Comparison of ENCODE assay signal across 7 cellular contexts in the genomic region with DNA sequence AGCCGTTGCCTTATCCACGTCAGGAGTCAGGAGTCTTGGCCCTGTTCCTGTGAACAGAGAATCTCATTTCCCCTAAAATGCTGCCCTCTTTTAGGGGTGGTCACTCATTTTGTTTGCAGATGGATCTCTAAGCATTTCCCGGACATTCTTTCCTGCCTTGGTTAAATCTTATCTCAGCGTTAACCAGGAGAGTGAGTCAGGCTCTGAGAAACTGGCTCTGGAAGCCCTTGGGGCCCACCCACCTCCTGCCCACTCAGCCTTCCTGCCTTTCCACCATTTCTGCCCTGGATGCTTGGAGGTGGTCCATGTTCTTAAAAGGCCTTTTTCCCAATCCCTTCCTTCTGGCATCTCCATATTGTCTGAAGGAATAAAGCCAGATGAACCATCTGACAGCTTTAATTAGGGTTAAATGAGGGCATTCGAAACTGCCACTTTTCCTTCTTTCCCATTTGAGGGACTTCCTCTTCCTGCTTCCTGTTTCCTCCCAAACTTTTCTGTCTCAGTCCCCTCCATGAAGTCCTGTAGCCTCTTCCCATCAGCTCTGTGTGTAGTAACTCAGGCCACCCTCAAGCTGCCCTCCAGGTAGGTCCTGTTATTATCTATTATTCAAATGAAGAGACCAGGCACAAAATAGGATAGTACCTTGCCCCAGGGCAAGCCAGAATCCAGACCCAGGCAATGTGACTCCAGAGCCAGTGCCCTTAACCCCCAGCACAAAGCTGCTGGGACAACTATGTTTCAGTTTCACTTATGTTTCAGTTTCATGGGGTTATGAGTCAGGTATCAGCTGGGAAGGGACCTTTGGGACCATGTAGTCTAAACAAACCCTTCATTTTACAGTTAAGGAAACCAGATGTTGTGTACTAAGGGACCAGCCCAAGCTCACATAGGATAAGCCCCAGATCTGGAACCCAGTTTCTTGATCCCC. TPM values are rescaled to one million over a fixed set of nuclear protein-coding genes. Genes with fewer than 3 reads are reported as not detected.
A peak's percentile ranks its signal among the peaks of the same experiment; 100 is the strongest.
DNase-seq lines count a peak whose midpoint lies in the region; ATAC-seq, FAIRE-seq and TF ChIP-seq lines count a peak whose summit lies in the region.

No MANE protein-coding gene starts in this region.

- no peak for TF ChIP-seq EP300 in GM12878 (IDR thresholded peaks at IDR 0.05; ENCODE audit: borderline replicate concordance in 1 of 2, control insufficient read depth in 1 of 2, low read depth in 2 of 2, low read length in 2 of 2)

- RAD21 ChIA-PET in GM12878 (lab: Charles Lee; ENCODE audit: unreplicated experiment): interaction anchor here (1.1 kb wide), 1 partner anchor 128 kb away, joined by 4 read pairs; no protein-coding TSS in a partner anchor

- in situ Hi-C loops in GM12878 (cut with MboI): no loop called here

- ATAC-seq in GM18508 (IDR thresholded peaks at IDR 0.05; ENCODE audit: insufficient read depth, unreplicated experiment): peak; percentile 89
- ATAC-seq in HG02571 (IDR thresholded peaks at IDR 0.05; ENCODE audit: unreplicated experiment): peak; percentile 81
- peak; percentile 82 for ATAC-seq in GM12878

- no peak overlapping the region for H3K9ac ChIP-seq in GM12878 (ENCODE audit: control insufficient read depth, insufficient read depth, low read length)
- H3K9ac ChIP-seq in mucosa of stomach (ENCODE audit: low read length): peak overlapping the region; percentile 42

- H3K9me3 ChIP-seq in GM12878 (replicated peaks; ENCODE audit: control insufficient read depth, insufficient read depth, low read length): no peaks in the 10 kb centered on the region
- H3K9me3 ChIP-seq in mucosa of stomach (ENCODE audit: control insufficient read depth, low read length): no peaks in the 10 kb centered on the region

- peak overlapping the region; percentile 33 for H3K4me2 ChIP-seq in GM12878 (ENCODE audit: control insufficient read depth, insufficient read depth)

- no peak for TF ChIP-seq CTCF in NB4 (IDR thresholded peaks at IDR 0.05; ENCODE audit: low read depth, low read length)
- TF ChIP-seq CTCF in GM12878 (IDR thresholded peaks at IDR 0.05 in 2 of 3, conservative IDR thresholded peaks at IDR 0.05 in 1 of 3; ENCODE audit: control insufficient read depth in 2 of 3, extremely low read depth in 1 of 3, insufficient read depth in 1 of 3, low read depth in 3 of 3, low read length in 3 of 3): no peak

- peaks cover 92% of the 10 kb centered on the region for H3K79me2 ChIP-seq in GM12878 (ENCODE audit: control insufficient read depth, insufficient read depth, low read length)

- DNase-seq in NB4 (ENCODE audit: low read depth): peak; percentile 70
- DNase-seq in GM12878 (ENCODE audit: low read depth, low spot score): peak; percentile 56
- DNase-seq in NK-92 (lab: John Stamatoyannopoulos, UW; ENCODE audit: unreplicated experiment): no peak
- no peak for DNase-seq in NCI-H1436 (lab: John Stamatoyannopoulos, UW)

- H3K27ac ChIP-seq in GM12878 (ENCODE audit: control insufficient read depth, insufficient read depth): peak overlapping the region; percentile 15; the same call in 1 of the 2 replicates

- H3K4me1 ChIP-seq in GM12878 (ENCODE audit: control insufficient read depth, insufficient read depth, low read length): peaks cover 52% of the 10 kb centered on the region
- H3K4me1 ChIP-seq in mucosa of stomach (ENCODE audit: control insufficient read depth, insufficient read depth, low read length): peaks cover 66% of the 10 kb centered on the region

- BruUV-seq in GM12878 (replicated peaks; lab: Mats Ljungman, UMichigan): no TSS peak

- H3K4me3 ChIP-seq in NB4 (ENCODE audit: low read depth, low read length): no peak overlapping the region
- H3K4me3 ChIP-seq in GM12878: peak overlapping the region; percentile 15; the same call in 1 of the 2 replicates
- no peak overlapping the region for H3K4me3 ChIP-seq in mucosa of stomach (ENCODE audit: low read length)

- no peaks in the 10 kb centered on the region for H3K27me3 ChIP-seq in GM12878 (replicated peaks in 1 of 2; ENCODE audit: control insufficient read depth in 2 of 2, insufficient read depth in 2 of 2, low read length in 1 of 2)
- no peaks in the 10 kb centered on the region for H3K27me3 ChIP-seq in mucosa of stomach (ENCODE audit: control insufficient read depth, insufficient read depth, low read length)

- no peak for TF ChIP-seq RAD21 in GM12878 (IDR thresholded peaks at IDR 0.05; ENCODE audit: insufficient read depth, low read depth, low read length)

- TF ChIP-seq POLR2A in NB4 (IDR thresholded peaks at IDR 0.05; ENCODE audit: extremely low read depth, insufficient read length): no peak
- TF ChIP-seq POLR2A in GM12878 (IDR thresholded peaks at IDR 0.05; ENCODE audit: low read depth, low read length): no peak

- intact Hi-C loops in GM12878 (cut with micrococcal nuclease; ENCODE audit: unreplicated experiment): no loop called here

- peaks cover 0 to 2% of the 10 kb centered on the region in 2 experiments; a peak in 2 of 4 replicates for H3K36me3 ChIP-seq in GM12878 (ENCODE audit: control insufficient read depth in 2 of 2, insufficient read depth in 2 of 2, low read length in 1 of 2)
- no peaks in the 10 kb centered on the region for H3K36me3 ChIP-seq in mucosa of stomach (ENCODE audit: control insufficient read depth, insufficient read depth, low read length)

- POLR2A ChIA-PET in GM12878 (lab: Charles Lee): no interaction called here

- CTCF ChIA-PET in GM12878 (lab: Yijun Ruan, JAX): interaction anchor here (1.1 kb wide), 1 partner anchor 32 kb away, joined by 3 read pairs; no protein-coding TSS in a partner anchor

- SMC1A ChIA-PET in GM12878 (lab: Charles Lee; ENCODE audit: uncharacterized antibody, unreplicated experiment): interaction anchor here (0.5 to 1.0 kb wide), 4 partner anchors 32 to 179 kb away, joined by 3 to 4 read pairs (median 4); no protein-coding TSS in a partner anchor

- no peak overlapping the region for H2AFZ ChIP-seq in GM12878 (ENCODE audit: control insufficient read depth, low read depth, low read length)

- no peak for FAIRE-seq in GM12878 (lab: Jason Lieb, UNC)

- 0 out of 2 replicates have a peak, but pooled peaks cover 5% of the 10 kb centered on the region for H4K20me1 ChIP-seq in GM12878 (ENCODE audit: control insufficient read depth, insufficient read depth)

- WGBS in GM12878 (ENCODE audit: insufficient coverage, insufficient replicate concordance, low lambda C conversion rate, missing lambda C conversion rate): 69% methylated on average over 5 of the region's 5 CpGs

TF ChIP-seq in GM12878, 131 proteins besides CTCF, POLR2A, EP300 and RAD21:
- TF ChIP-seq, protein P1, sequence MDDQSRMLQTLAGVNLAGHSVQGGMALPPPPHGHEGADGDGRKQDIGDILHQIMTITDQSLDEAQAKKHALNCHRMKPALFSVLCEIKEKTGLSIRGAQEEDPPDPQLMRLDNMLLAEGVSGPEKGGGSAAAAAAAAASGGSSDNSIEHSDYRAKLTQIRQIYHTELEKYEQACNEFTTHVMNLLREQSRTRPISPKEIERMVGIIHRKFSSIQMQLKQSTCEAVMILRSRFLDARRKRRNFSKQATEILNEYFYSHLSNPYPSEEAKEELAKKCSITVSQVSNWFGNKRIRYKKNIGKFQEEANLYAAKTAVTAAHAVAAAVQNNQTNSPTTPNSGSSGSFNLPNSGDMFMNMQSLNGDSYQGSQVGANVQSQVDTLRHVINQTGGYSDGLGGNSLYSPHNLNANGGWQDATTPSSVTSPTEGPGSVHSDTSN (IDR thresholded peaks at IDR 0.05; ENCODE audit: insufficient replicate concordance, low read depth, low read length): peak; percentile 50
- TF ChIP-seq NFIC (IDR thresholded peaks at IDR 0.05; ENCODE audit: low read depth, low read length) (no peak; the same call in 1 of the 2 replicates), MTA2 (IDR thresholded peaks at IDR 0.05; ENCODE audit: low read depth) (no peak), IKZF1 (conservative IDR thresholded peaks at IDR 0.05) (peak; percentile 32; the same call in 1 of the 2 replicates), MEF2B (IDR thresholded peaks at IDR 0.05; ENCODE audit: partially characterized antibody, poor library complexity, severe bottlenecking) (peak; percentile 78), NR2F1 (conservative IDR thresholded peaks at IDR 0.05) (peak; percentile 43; the same call in 1 of the 2 replicates), ZNF207 (IDR thresholded peaks at IDR 0.05; ENCODE audit: borderline replicate concordance) (no peak), RUNX3 (IDR thresholded peaks at IDR 0.05; ENCODE audit: low read length) (peak; percentile 18; the same call in 1 of the 2 replicates), IKZF2 (IDR thresholded peaks at IDR 0.05) (peak; percentile 58 to 63), JUNB (IDR thresholded peaks at IDR 0.05) (peak; percentile 69), EED (IDR thresholded peaks at IDR 0.05; ENCODE audit: low read depth) (peak; percentile 63), ZNF384 (IDR thresholded peaks at IDR 0.05; ENCODE audit: borderline replicate concordance, low read depth, low read length) (no peak), ATF7 (IDR thresholded peaks at IDR 0.05; ENCODE audit: low read depth) (peak; percentile 35; the same call in 1 of the 2 replicates)

RNA-seq across cellular contexts. Expression of a gene that starts 9.7 kb away (rescaled TPM):
- 63.6 and 80.5 TPM in 2 replicates for total RNA-seq in GM12878 (2013; cell fraction: nucleolus; rRNA removed)
- total RNA-seq in GM12878 (2014; rRNA removed): 16.1 and 16.3 TPM in 2 replicates
- 17.9 and 18.1 TPM in 2 replicates for total RNA-seq in GM12878 (2014; rRNA removed; fragmentation: Illumina TruSeq; extraction: Trizol)
- total RNA-seq in GM12878 (2021): 36.4 and 38.9 TPM in 2 replicates
- 19.0 TPM for polyA plus RNA-seq in GM12878 (2011; ENCODE audit: low read depth)
- polyA plus RNA-seq in GM12878 (2011; rRNA removed): 52.7 and 73.1 TPM in 2 replicates
- polyA plus RNA-seq in GM12878 (2011; cell fraction: cytosol; rRNA removed): 48.9 and 55.8 TPM in 2 replicates
- 79.9 and 80.2 TPM in 2 replicates for polyA plus RNA-seq in GM12878 (2011; cell fraction: nucleus; rRNA removed)
- 27.4 and 47.4 TPM in 2 replicates for polyA plus RNA-seq in GM12878 (2012)
- 21.7 and 23.6 TPM in 2 replicates for polyA plus RNA-seq in GM12878 (2014; fragmentation: Illumina TruSeq; extraction: Trizol)
- polyA plus RNA-seq in GM12878 (2014; fragmentation: Nextera tagmentation; extraction: Ambion mirVana): 1 to 10 TPM; 5.0 to 6.4 TPM
- polyA plus RNA-seq in GM12878 (2014; rRNA removed): 20.7 and 22.8 TPM in 2 replicates
- 10 to 100 TPM; 19.6 to 21.3 TPM for polyA plus RNA-seq in GM12878 (2016; fragmentation: Nextera tagmentation; extraction: Ambion mirVana)
- 164 and 192 TPM in 2 replicates for polyA minus RNA-seq in GM12878 (2011; rRNA and poly(A)+ RNA removed)
- polyA minus RNA-seq in GM12878 (2011; cell fraction: cytosol; rRNA and poly(A)+ RNA removed): 50.4 and 50.6 TPM in 2 replicates
- polyA minus RNA-seq in GM12878 (2011; cell fraction: nucleus; rRNA and poly(A)+ RNA removed): 58.2 and 72.9 TPM in 2 replicates

Comparison
In these comparisons a context has a peak if more than half of its experiments do, and no peak if none do; other contexts are left out.
1. DNase-seq: peak in NB4 (single experiment) and GM12878 (single experiment); none in NK-92 (single experiment) and NCI-H1436 (single experiment).
2. Peak in every context shown above with its lines, with median percentiles within 50 percentile points of each other: ATAC-seq.